Comparison of ENCODE assay signal across 18 cellular contexts in genomic region chr14:34420547-34421150, GRCh38.
"Had no signal": no experiment of that assay in that cellular context is flagged by ENCODE, and none has a peak within 500 bp of the region (broad histone marks: within the 10 kb centered on the region; RNA-seq: fewer than 3 reads in every experiment).

No MANE protein-coding gene starts in this region.

- H3K4me3 ChIP-seq: cardiac muscle cell, heart right ventricle, lower lobe of right lung, upper lobe of left lung had no signal

- H3K9me3 Mint-ChIP-seq: activated CD4-positive, alpha-beta memory T cell treated with anti-CD3 and anti-CD28 coated beads, Interleukin-2, amount 10 ng/mL, durations not matched to agents 7 days and 5 days; activated CD4-positive, alpha-beta T cell treated with anti-CD3 and anti-CD28 coated beads, Interleukin-2, amount 10 ng/mL, durations not matched to agents 24 days and 14 days; activated T-helper 1 cell treated with anti-CD3 and anti-CD28 coated beads, Interleukin-12 subunit alpha, Interleukin-12 subunit beta, Interleukin-2, Interleukin-4 antibody, amounts not matched to agents 30 ng/mL and 10 ng/mL and 1 ng/mL, durations not matched to agents 14 hours and 24 hours and 36 hours had no signal

- ATAC-seq: activated naive CD8-positive, alpha-beta T cell treated with anti-CD3 and anti-CD28 coated beads, Interleukin-2, amount 50 U/mL, for 24 hours; heart right ventricle; left lobe of liver; lower lobe of right lung had no signal

- DNase-seq: activated CD4-positive, alpha-beta memory T cell treated with anti-CD3 and anti-CD28 coated beads, Interleukin-2, amount 10 ng/mL, durations not matched to agents 7 days and 5 days; activated CD4-positive, alpha-beta T cell treated with anti-CD3 and anti-CD28 coated beads, Interleukin-2, amount 10 ng/mL, durations not matched to agents 24 days and 14 days; activated gamma-delta T cell; activated naive CD4-positive, alpha-beta T cell treated with anti-CD3 and anti-CD28 coated beads, Interleukin-2, amount 50 U/mL, for 16 hours; activated naive CD8-positive, alpha-beta T cell treated with anti-CD3 and anti-CD28 coated beads, Interleukin-2, amount 50 U/mL, for 24 hours; cortex of kidney; endodermal cell; heart right ventricle; lower lobe of right lung; naive B cell; occipital lobe; stimulated activated CD4-positive, alpha-beta T cell treated with anti-CD3 and anti-CD28 coated beads, Interleukin-2, amount 100 ng/mL, for 48 hours; stimulated activated naive CD4-positive, alpha-beta T cell treated with Interleukin-2 at 50 U/mL for 16 hours; upper lobe of left lung had no signal

- H3K4me1 ChIP-seq: heart right ventricle, lower lobe of right lung, upper lobe of left lung had no signal

- H3K27me3 ChIP-seq: cardiac muscle cell, heart right ventricle, upper lobe of left lung had no signal

- H3K27ac Mint-ChIP-seq: activated CD4-positive, alpha-beta memory T cell treated with anti-CD3 and anti-CD28 coated beads, Interleukin-2, amount 10 ng/mL, durations not matched to agents 7 days and 5 days; activated CD4-positive, alpha-beta T cell treated with anti-CD3 and anti-CD28 coated beads, Interleukin-2, amount 10 ng/mL, durations not matched to agents 24 days and 14 days; activated naive CD8-positive, alpha-beta T cell treated with anti-CD3 and anti-CD28 coated beads, Interleukin-2, amount 50 U/mL, for 24 hours; activated T-helper 1 cell treated with anti-CD3 and anti-CD28 coated beads, Interleukin-12 subunit alpha, Interleukin-12 subunit beta, Interleukin-2, Interleukin-4 antibody, amounts not matched to agents 30 ng/mL and 10 ng/mL and 1 ng/mL, durations not matched to agents 14 hours and 24 hours and 36 hours; endodermal cell; naive B cell had no signal

- H3K4me1 Mint-ChIP-seq: activated CD4-positive, alpha-beta memory T cell treated with anti-CD3 and anti-CD28 coated beads, Interleukin-2, amount 10 ng/mL, durations not matched to agents 7 days and 5 days; activated CD4-positive, alpha-beta T cell treated with anti-CD3 and anti-CD28 coated beads, Interleukin-2, amount 10 ng/mL, durations not matched to agents 24 days and 14 days; activated naive CD8-positive, alpha-beta T cell treated with anti-CD3 and anti-CD28 coated beads, Interleukin-2, amount 50 U/mL, for 24 hours; naive B cell had no signal

- H3K4me3 Mint-ChIP-seq: activated CD4-positive, alpha-beta memory T cell treated with anti-CD3 and anti-CD28 coated beads, Interleukin-2, amount 10 ng/mL, durations not matched to agents 7 days and 5 days; activated CD4-positive, alpha-beta T cell treated with anti-CD3 and anti-CD28 coated beads, Interleukin-2, amount 10 ng/mL, durations not matched to agents 24 days and 14 days; activated naive CD8-positive, alpha-beta T cell treated with anti-CD3 and anti-CD28 coated beads, Interleukin-2, amount 50 U/mL, for 24 hours; activated T-helper 1 cell treated with anti-CD3 and anti-CD28 coated beads, Interleukin-12 subunit alpha, Interleukin-12 subunit beta, Interleukin-2, Interleukin-4 antibody, amounts not matched to agents 30 ng/mL and 10 ng/mL and 1 ng/mL, durations not matched to agents 14 hours and 24 hours and 36 hours; endodermal cell; naive B cell had no signal

- H3K36me3 Mint-ChIP-seq: naive B cell had no signal

- H3K27ac ChIP-seq: cardiac muscle cell, epithelial cell of prostate, heart right ventricle, lower lobe of right lung, upper lobe of left lung had no signal

- H3K36me3 ChIP-seq: cardiac muscle cell, heart right ventricle, lower lobe of right lung, upper lobe of left lung had no signal
